In the genomic region with DNA sequence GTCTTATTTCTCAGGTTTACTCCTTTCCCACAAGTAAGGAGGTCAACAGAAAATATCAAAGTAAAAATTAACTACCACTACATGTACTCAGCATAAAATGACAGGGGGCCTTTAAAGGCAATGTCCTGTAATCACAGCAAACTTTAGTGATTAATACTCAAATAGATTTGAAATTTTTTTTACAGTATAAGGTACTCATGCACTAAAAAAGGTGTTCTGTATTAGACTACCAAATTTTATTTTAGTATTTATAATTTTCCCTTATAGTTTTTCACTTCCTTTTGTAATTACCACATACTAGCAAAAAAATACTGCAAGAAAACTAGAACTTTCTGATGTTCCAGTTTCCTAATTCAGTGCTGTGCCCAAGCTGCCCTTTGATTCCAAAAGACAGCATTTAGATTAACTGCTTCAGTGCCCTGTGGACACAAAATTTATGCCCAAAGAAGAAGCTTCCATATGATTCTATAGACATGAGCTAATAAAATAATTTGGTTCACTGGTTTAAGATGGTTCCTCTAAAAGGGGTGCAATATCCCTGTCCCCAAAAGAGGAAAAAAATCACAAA, we compare ENCODE assay signal across 2 cellular contexts.
TF ChIP-seq lines count a peak whose summit lies in the region.

No MANE protein-coding gene starts in this region.

TF ChIP-seq in liver, 16 proteins besides CTCF, POLR2A, EP300 and RAD21 (continued from another document):
- TF ChIP-seq, protein P1, sequence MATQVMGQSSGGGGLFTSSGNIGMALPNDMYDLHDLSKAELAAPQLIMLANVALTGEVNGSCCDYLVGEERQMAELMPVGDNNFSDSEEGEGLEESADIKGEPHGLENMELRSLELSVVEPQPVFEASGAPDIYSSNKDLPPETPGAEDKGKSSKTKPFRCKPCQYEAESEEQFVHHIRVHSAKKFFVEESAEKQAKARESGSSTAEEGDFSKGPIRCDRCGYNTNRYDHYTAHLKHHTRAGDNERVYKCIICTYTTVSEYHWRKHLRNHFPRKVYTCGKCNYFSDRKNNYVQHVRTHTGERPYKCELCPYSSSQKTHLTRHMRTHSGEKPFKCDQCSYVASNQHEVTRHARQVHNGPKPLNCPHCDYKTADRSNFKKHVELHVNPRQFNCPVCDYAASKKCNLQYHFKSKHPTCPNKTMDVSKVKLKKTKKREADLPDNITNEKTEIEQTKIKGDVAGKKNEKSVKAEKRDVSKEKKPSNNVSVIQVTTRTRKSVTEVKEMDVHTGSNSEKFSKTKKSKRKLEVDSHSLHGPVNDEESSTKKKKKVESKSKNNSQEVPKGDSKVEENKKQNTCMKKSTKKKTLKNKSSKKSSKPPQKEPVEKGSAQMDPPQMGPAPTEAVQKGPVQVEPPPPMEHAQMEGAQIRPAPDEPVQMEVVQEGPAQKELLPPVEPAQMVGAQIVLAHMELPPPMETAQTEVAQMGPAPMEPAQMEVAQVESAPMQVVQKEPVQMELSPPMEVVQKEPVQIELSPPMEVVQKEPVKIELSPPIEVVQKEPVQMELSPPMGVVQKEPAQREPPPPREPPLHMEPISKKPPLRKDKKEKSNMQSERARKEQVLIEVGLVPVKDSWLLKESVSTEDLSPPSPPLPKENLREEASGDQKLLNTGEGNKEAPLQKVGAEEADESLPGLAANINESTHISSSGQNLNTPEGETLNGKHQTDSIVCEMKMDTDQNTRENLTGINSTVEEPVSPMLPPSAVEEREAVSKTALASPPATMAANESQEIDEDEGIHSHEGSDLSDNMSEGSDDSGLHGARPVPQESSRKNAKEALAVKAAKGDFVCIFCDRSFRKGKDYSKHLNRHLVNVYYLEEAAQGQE (IDR thresholded peaks at IDR 0.05) = no peak
- TF ChIP-seq, protein P2, sequence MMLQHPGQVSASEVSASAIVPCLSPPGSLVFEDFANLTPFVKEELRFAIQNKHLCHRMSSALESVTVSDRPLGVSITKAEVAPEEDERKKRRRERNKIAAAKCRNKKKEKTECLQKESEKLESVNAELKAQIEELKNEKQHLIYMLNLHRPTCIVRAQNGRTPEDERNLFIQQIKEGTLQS (IDR thresholded peaks at IDR 0.05) = no peak
- TF ChIP-seq NR2F2 (IDR thresholded peaks at IDR 0.05) (no peak), RXRA (IDR thresholded peaks at IDR 0.05) (peak in 1 of 2 donors; percentile 30), HNF4A (conservative IDR thresholded peaks at IDR 0.05) (peak; percentile 64 to 83), GABPA (IDR thresholded peaks at IDR 0.05 in 1 of 2, conservative IDR thresholded peaks at IDR 0.05 in 1 of 2) (no peak), YY1 (IDR thresholded peaks at IDR 0.05) (peak; percentile 25)
- TF ChIP-seq, protein P3, sequence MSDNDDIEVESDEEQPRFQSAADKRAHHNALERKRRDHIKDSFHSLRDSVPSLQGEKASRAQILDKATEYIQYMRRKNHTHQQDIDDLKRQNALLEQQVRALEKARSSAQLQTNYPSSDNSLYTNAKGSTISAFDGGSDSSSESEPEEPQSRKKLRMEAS (IDR thresholded peaks at IDR 0.05) = peak; percentile 47
- TF ChIP-seq, protein P4, sequence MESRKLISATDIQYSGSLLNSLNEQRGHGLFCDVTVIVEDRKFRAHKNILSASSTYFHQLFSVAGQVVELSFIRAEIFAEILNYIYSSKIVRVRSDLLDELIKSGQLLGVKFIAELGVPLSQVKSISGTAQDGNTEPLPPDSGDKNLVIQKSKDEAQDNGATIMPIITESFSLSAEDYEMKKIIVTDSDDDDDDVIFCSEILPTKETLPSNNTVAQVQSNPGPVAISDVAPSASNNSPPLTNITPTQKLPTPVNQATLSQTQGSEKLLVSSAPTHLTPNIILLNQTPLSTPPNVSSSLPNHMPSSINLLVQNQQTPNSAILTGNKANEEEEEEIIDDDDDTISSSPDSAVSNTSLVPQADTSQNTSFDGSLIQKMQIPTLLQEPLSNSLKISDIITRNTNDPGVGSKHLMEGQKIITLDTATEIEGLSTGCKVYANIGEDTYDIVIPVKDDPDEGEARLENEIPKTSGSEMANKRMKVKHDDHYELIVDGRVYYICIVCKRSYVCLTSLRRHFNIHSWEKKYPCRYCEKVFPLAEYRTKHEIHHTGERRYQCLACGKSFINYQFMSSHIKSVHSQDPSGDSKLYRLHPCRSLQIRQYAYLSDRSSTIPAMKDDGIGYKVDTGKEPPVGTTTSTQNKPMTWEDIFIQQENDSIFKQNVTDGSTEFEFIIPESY (IDR thresholded peaks at IDR 0.05) = no peak

TF ChIP-seq in HepG2, 621 proteins besides CTCF, POLR2A, EP300 and RAD21 (continues in another document):
- TF ChIP-seq, protein P5, sequence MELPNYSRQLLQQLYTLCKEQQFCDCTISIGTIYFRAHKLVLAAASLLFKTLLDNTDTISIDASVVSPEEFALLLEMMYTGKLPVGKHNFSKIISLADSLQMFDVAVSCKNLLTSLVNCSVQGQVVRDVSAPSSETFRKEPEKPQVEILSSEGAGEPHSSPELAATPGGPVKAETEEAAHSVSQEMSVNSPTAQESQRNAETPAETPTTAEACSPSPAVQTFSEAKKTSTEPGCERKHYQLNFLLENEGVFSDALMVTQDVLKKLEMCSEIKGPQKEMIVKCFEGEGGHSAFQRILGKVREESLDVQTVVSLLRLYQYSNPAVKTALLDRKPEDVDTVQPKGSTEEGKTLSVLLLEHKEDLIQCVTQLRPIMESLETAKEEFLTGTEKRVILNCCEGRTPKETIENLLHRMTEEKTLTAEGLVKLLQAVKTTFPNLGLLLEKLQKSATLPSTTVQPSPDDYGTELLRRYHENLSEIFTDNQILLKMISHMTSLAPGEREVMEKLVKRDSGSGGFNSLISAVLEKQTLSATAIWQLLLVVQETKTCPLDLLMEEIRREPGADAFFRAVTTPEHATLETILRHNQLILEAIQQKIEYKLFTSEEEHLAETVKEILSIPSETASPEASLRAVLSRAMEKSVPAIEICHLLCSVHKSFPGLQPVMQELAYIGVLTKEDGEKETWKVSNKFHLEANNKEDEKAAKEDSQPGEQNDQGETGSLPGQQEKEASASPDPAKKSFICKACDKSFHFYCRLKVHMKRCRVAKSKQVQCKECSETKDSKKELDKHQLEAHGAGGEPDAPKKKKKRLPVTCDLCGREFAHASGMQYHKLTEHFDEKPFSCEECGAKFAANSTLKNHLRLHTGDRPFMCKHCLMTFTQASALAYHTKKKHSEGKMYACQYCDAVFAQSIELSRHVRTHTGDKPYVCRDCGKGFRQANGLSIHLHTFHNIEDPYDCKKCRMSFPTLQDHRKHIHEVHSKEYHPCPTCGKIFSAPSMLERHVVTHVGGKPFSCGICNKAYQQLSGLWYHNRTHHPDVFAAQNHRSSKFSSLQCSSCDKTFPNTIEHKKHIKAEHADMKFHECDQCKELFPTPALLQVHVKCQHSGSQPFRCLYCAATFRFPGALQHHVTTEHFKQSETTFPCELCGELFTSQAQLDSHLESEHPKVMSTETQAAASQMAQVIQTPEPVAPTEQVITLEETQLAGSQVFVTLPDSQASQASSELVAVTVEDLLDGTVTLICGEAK (IDR thresholded peaks at IDR 0.05) = no peak
- TF ChIP-seq, protein P5 (CRISPR knock-in tag; IDR thresholded peaks at IDR 0.05) = no peak
- TF ChIP-seq, protein P6, sequence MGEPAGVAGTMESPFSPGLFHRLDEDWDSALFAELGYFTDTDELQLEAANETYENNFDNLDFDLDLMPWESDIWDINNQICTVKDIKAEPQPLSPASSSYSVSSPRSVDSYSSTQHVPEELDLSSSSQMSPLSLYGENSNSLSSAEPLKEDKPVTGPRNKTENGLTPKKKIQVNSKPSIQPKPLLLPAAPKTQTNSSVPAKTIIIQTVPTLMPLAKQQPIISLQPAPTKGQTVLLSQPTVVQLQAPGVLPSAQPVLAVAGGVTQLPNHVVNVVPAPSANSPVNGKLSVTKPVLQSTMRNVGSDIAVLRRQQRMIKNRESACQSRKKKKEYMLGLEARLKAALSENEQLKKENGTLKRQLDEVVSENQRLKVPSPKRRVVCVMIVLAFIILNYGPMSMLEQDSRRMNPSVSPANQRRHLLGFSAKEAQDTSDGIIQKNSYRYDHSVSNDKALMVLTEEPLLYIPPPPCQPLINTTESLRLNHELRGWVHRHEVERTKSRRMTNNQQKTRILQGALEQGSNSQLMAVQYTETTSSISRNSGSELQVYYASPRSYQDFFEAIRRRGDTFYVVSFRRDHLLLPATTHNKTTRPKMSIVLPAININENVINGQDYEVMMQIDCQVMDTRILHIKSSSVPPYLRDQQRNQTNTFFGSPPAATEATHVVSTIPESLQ (CRISPR knock-in tag; conservative IDR thresholded peaks at IDR 0.05) = no peak
- TF ChIP-seq, protein P7, sequence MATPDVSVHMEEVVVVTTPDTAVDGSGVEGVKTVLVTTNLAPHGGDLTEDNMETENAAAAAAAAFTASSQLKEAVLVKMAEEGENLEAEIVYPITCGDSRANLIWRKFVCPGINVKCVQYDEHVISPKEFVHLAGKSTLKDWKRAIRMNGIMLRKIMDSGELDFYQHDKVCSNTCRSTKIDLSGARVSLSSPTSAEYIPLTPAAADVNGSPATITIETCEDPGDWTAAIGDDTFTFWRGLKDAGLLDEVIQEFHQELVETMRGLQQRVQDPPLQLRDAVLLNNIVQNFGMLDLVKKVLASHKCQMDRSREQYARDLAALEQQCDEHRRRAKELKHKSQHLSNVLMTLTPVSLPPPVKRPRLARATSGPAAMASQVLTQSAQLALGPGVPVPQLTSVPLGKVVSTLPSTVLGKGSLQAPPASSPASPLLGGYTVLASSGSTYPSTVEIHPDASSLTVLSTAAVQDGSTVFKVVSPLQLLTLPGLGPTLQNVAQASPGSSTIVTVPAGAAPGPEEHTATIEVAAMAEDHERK (CRISPR knock-in tag; IDR thresholded peaks at IDR 0.05; ENCODE audit: low read depth) = no peak
- no peak for TF ChIP-seq ZNF564 (CRISPR knock-in tag; IDR thresholded peaks at IDR 0.05)
- no peak for TF ChIP-seq HDAC1 (CRISPR knock-in tag; IDR thresholded peaks at IDR 0.05)
- TF ChIP-seq FOXJ3 (CRISPR knock-in tag; IDR thresholded peaks at IDR 0.05; ENCODE audit: borderline replicate concordance) = no peak
- TF ChIP-seq, protein P8, sequence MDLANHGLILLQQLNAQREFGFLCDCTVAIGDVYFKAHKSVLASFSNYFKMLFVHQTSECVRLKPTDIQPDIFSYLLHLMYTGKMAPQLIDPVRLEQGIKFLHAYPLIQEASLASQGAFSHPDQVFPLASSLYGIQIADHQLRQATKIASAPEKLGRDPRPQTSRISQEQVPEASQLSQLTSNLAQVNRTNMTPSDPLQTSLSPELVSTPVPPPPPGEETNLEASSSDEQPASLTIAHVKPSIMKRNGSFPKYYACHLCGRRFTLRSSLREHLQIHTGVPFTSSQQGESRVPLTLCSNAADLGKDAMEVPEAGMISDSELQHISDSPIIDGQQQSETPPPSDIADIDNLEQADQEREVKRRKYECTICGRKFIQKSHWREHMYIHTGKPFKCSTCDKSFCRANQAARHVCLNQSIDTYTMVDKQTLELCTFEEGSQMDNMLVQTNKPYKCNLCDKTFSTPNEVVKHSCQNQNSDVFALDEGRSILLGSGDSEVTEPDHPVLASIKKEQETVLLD (CRISPR knock-in tag; IDR thresholded peaks at IDR 0.05; ENCODE audit: low read depth) = no peak
- TF ChIP-seq CCDC6 (CRISPR knock-in tag; IDR thresholded peaks at IDR 0.05) = no peak
- TF ChIP-seq, protein P9, sequence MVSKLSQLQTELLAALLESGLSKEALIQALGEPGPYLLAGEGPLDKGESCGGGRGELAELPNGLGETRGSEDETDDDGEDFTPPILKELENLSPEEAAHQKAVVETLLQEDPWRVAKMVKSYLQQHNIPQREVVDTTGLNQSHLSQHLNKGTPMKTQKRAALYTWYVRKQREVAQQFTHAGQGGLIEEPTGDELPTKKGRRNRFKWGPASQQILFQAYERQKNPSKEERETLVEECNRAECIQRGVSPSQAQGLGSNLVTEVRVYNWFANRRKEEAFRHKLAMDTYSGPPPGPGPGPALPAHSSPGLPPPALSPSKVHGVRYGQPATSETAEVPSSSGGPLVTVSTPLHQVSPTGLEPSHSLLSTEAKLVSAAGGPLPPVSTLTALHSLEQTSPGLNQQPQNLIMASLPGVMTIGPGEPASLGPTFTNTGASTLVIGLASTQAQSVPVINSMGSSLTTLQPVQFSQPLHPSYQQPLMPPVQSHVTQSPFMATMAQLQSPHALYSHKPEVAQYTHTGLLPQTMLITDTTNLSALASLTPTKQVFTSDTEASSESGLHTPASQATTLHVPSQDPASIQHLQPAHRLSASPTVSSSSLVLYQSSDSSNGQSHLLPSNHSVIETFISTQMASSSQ (IDR thresholded peaks at IDR 0.05; ENCODE audit: low read depth) = no peak
- TF ChIP-seq, protein P9 (CRISPR knock-in tag; IDR thresholded peaks at IDR 0.05; ENCODE audit: borderline replicate concordance) = no peak
- no peak for TF ChIP-seq RFX5 (IDR thresholded peaks at IDR 0.05; ENCODE audit: low read depth, low read length)
- no peak for TF ChIP-seq AHR (CRISPR knock-in tag; IDR thresholded peaks at IDR 0.05)
- TF ChIP-seq ZNF83 (CRISPR knock-in tag; IDR thresholded peaks at IDR 0.05; ENCODE audit: borderline replicate concordance) = no peak
- no peak for TF ChIP-seq BORCS8-MEF2B (CRISPR knock-in tag; IDR thresholded peaks at IDR 0.05)
- TF ChIP-seq PRPF4 (IDR thresholded peaks at IDR 0.05; ENCODE audit: low read depth, low read length, poor library complexity, severe bottlenecking) = no peak
- TF ChIP-seq RXRA (CRISPR knock-in tag; IDR thresholded peaks at IDR 0.05) = no peak
- no peak for TF ChIP-seq REPIN1 (CRISPR knock-in tag; IDR thresholded peaks at IDR 0.05; ENCODE audit: borderline replicate concordance, low read depth)
